In the genomic region with DNA sequence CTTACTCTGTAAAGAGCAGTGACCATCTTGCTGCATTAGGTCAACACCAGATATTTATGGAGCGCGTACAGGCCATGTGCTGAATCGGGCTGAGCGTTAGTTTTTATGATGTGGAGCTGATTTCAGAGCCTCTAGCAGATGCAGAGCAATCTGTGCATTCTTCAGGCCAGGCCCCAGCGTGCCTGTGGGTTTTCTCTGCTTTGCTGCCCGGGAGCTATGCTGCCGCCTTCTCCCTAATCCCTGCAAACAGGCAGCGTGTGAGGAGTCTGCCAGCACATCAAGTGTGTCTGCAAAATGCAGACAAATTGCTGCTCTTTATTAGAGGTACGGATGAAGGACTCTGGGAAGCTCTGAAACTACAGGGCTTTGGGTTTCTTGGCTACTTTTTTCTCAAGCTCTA, we compare ENCODE assay signal across 14 cellular contexts.
A peak's percentile ranks its signal among the peaks of the same experiment; 100 is the strongest.
DNase-seq lines count a peak whose midpoint lies in the region; ATAC-seq and TF ChIP-seq lines count a peak whose summit lies in the region.
"Had no signal": no experiment of that assay in that cellular context is flagged by ENCODE, and none has a peak within 500 bp of the region (broad histone marks: within the 10 kb centered on the region; RNA-seq: fewer than 3 reads in every experiment).

No MANE protein-coding gene starts in this region.

- intact Hi-C loops in activated CD8-positive, alpha-beta T cell treated with anti-CD3 and anti-CD28 coated beads for 36 hours (cut with micrococcal nuclease) = no loop called here

- H3K27me3 Mint-ChIP-seq in activated CD8-positive, alpha-beta T cell treated with anti-CD3 and anti-CD28 coated beads for 36 hours = peaks cover 8% of the 10 kb centered on the region

- POLR2A ChIA-PET in activated CD8-positive, alpha-beta T cell treated with anti-CD3 and anti-CD28 coated beads for 36 hours (lab: Charles Lee) = no interaction called here

- no peak overlapping the region for H3K27ac Mint-ChIP-seq in activated CD8-positive, alpha-beta T cell treated with anti-CD3 and anti-CD28 coated beads for 36 hours

- H3K4me3 Mint-ChIP-seq in activated CD8-positive, alpha-beta T cell treated with anti-CD3 and anti-CD28 coated beads for 36 hours = no peak overlapping the region

- H3K9me3 Mint-ChIP-seq in activated CD8-positive, alpha-beta T cell treated with anti-CD3 and anti-CD28 coated beads for 36 hours = no peaks in the 10 kb centered on the region

- H3K4me1 Mint-ChIP-seq in activated CD8-positive, alpha-beta T cell treated with anti-CD3 and anti-CD28 coated beads for 36 hours (ENCODE audit: low read depth) = no peaks in the 10 kb centered on the region

- no peak for TF ChIP-seq CTCF in AG09309 (IDR thresholded peaks at IDR 0.05; ENCODE audit: control insufficient read depth, insufficient read depth, low read depth, low read length, missing control alignments)
- no peak for TF ChIP-seq CTCF in activated CD8-positive, alpha-beta T cell treated with anti-CD3 and anti-CD28 coated beads for 36 hours (IDR thresholded peaks at IDR 0.05)

- H3K36me3 Mint-ChIP-seq in activated CD8-positive, alpha-beta T cell treated with anti-CD3 and anti-CD28 coated beads for 36 hours (ENCODE audit: low read depth) = no peaks in the 10 kb centered on the region

- no peak for ATAC-seq in activated CD8-positive, alpha-beta T cell treated with anti-CD3 and anti-CD28 coated beads for 36 hours
- ATAC-seq in GM18870 (IDR thresholded peaks at IDR 0.05; ENCODE audit: unreplicated experiment) = no peak

- CTCF ChIA-PET in activated CD8-positive, alpha-beta T cell treated with anti-CD3 and anti-CD28 coated beads for 36 hours (lab: Charles Lee) = no interaction called here

- DNase-seq in AG09309 (ENCODE audit: low read depth) (peak; percentile 57), M059J (ENCODE audit: low read depth) (peak; percentile 60), ecto neural progenitor cell (ENCODE audit: low spot score) (peak; percentile 73), left kidney (ENCODE audit: low read depth, low spot score) (peak; percentile 86), NCI-H1436 treated with DMSO at 0.1 percent for 48 hours (lab: John Stamatoyannopoulos, UW) (no peak), HUDEP-2 (lab: John Stamatoyannopoulos, UW; ENCODE audit: unreplicated experiment in 76 of 76) (no peak)
- no peak for DNase-seq in activated CD8-positive, alpha-beta T cell treated with anti-CD3 and anti-CD28 coated beads for 36 hours
- DNase-seq: activated CD4-positive, alpha-beta T cell treated with anti-CD3 and anti-CD28 coated beads for 48 hours; activated effector memory CD4-positive, alpha-beta T cell treated with Interleukin-2 at 50 U/mL for 16 hours; NCI-H2107; stimulated activated CD4-positive, alpha-beta T cell treated with anti-CD3 and anti-CD28 coated beads, Interleukin-4, amount 100 ng/mL, for 24 hours had no signal

- no peak overlapping the region for H3K4me3 ChIP-seq in AG09309 (ENCODE audit: control insufficient read depth, low read depth, low read length)
- H3K4me3 ChIP-seq: HAP-1, SJSA1 had no signal

Comparison
In these comparisons a context has a peak if more than half of its experiments do, and no peak if none do; other contexts are left out.
1. DNase-seq: peak in AG09309 (single experiment), M059J (single experiment), ecto neural progenitor cell (single experiment) and left kidney (single experiment); none in activated CD8-positive, alpha-beta T cell treated with anti-CD3 and anti-CD28 coated beads for 36 hours (single experiment), NCI-H1436 treated with DMSO at 0.1 percent for 48 hours (single experiment) and HUDEP-2 (0 of 76).